9 cellular contexts compared by ENCODE assay signal in genomic region chr11:64866173-64866491, GRCh38. TPM values are rescaled to one million over a fixed set of nuclear protein-coding genes. Genes with fewer than 3 reads are reported as not detected.
DNase-seq lines count a peak whose midpoint lies in the region; ATAC-seq and TF ChIP-seq lines count a peak whose summit lies in the region.
"Had no signal": no experiment of that assay in that cellular context is flagged by ENCODE, and none has a peak within 500 bp of the region (broad histone marks: within the 10 kb centered on the region; RNA-seq: fewer than 3 reads in every experiment).

No MANE protein-coding gene starts in this region.

- DNase-seq in AG04450 (ENCODE audit: low read depth, low spot score) = no peak
- peak; percentile 75 for DNase-seq in NAMALWA (ENCODE audit: low spot score)
- DNase-seq in left lung = no peak
- no peak for DNase-seq in Ammon's horn (ENCODE audit: low spot score)
- DNase-seq in NCI-H510A treated with DMSO at 0.1 percent for 48 hours (lab: John Stamatoyannopoulos, UW) = no peak
- no peak for DNase-seq in effector CD4-positive, alpha-beta T cell
- DNase-seq: head of caudate nucleus; NK-92 treated with Interleukin-12 subunit alpha and Interleukin-12 subunit beta, amount 100 ng/mL, for 24 hours; stimulated activated CD4-positive, alpha-beta T cell treated with anti-CD3 and anti-CD28 coated beads, Interleukin-12 subunit alpha, Interleukin-12 subunit beta, amount 100 ng/mL, for 4 hours had no signal

- no peak for ATAC-seq in left lung

- no peak overlapping the region for H3K4me3 ChIP-seq in AG04450 (ENCODE audit: low read depth, low read length)
- no peak overlapping the region for H3K4me3 ChIP-seq in left lung

- CTCF ChIA-PET in AG04450 (lab: Charles Lee) = interaction anchor here (1.5 to 2.8 kb wide), 2 partner anchors 12 to 21 kb away, joined by 4 to 19 read pairs; no protein-coding TSS in a partner anchor

- H3K36me3 ChIP-seq in left lung = peaks cover 0 to 22% of the 10 kb centered on the region in 2 donors

- no peak for TF ChIP-seq CTCF in AG04450 (IDR thresholded peaks at IDR 0.05; ENCODE audit: low read depth, low read length)
- TF ChIP-seq CTCF in left lung (IDR thresholded peaks at IDR 0.05) = no peak

- POLR2A ChIA-PET in AG04450 (lab: Yijun Ruan, JAX) = interaction anchor here (9.3 kb wide), 1 partner anchor 11 kb away, joined by 105 read pairs; the partner anchor contains the start of gene EHD1

- H3K27me3 ChIP-seq in AG04450 (ENCODE audit: control insufficient read depth, insufficient read depth, low read length) (no peaks in the 10 kb centered on the region), left lung (no peaks in the 10 kb centered on the region)

- H3K27ac ChIP-seq in AG04450 (ENCODE audit: low read depth, low read length) (peak overlapping the region; percentile 57), left lung (peak overlapping the region; percentile 75 to 92)

- H3K4me1 ChIP-seq in left lung = peaks cover 67 to 100% of the 10 kb centered on the region in 2 donors

- no peaks in the 10 kb centered on the region; the same call in 1 of the 2 replicates for H3K9me3 ChIP-seq in AG04450 (ENCODE audit: control insufficient read depth, insufficient read depth, low read length)
- no peaks in the 10 kb centered on the region for H3K9me3 ChIP-seq in left lung

- intact Hi-C loops in left lung (cut with DNase I) = no loop called here

RNA-seq across cellular contexts. Expression of gene EHD1, which starts 12.3 kb away (rescaled TPM):
- 56.1 and 77.7 TPM in 2 replicates for polyA plus RNA-seq in AG04450 (2011; rRNA removed)
- 98.0 and 147 TPM in 2 replicates for polyA minus RNA-seq in AG04450 (2011; rRNA and poly(A)+ RNA removed)
- total RNA-seq in left lung = 100 to 1,000 TPM in 1 of 2 donors, 10 to 100 TPM in 1; 73.0 to 153 TPM

RNA-seq across cellular contexts. Expression of gene CDC42BPG, which starts 21.7 kb away (rescaled TPM):
- 0.02 and 0.04 TPM in 2 replicates for polyA plus RNA-seq in AG04450 (2011; rRNA removed)
- polyA minus RNA-seq in AG04450 (2011; rRNA and poly(A)+ RNA removed) = 0.09 TPM in 1 of 2 replicates, not detected in the other
- 10 to 100 TPM; 18.0 to 25.9 TPM for total RNA-seq in left lung

RNA-seq across cellular contexts. Expression of gene ATG2A, which starts 50.9 kb away (rescaled TPM):
- 3.7 and 5.1 TPM in 2 replicates for polyA plus RNA-seq in AG04450 (2011; rRNA removed)
- polyA minus RNA-seq in AG04450 (2011; rRNA and poly(A)+ RNA removed) = 6.6 and 9.0 TPM in 2 replicates
- 10 to 100 TPM; 21.9 to 23.5 TPM for total RNA-seq in left lung

RNA-seq across cellular contexts. Expression of gene MEN1, which starts 55.8 kb away (rescaled TPM):
- 15.0 and 22.3 TPM in 2 replicates for polyA plus RNA-seq in AG04450 (2011; rRNA removed)
- polyA minus RNA-seq in AG04450 (2011; rRNA and poly(A)+ RNA removed) = 11.5 and 17.1 TPM in 2 replicates
- 10 to 100 TPM; 26.9 to 29.3 TPM for total RNA-seq in left lung

RNA-seq across cellular contexts. Expression of gene PPP2R5B, which starts 58.4 kb away (rescaled TPM):
- polyA plus RNA-seq in AG04450 (2011; rRNA removed) = 11.2 and 16.6 TPM in 2 replicates
- polyA minus RNA-seq in AG04450 (2011; rRNA and poly(A)+ RNA removed) = 7.7 and 12.2 TPM in 2 replicates
- total RNA-seq in left lung = 10 to 100 TPM; 24.4 to 29.9 TPM
